ENCODE assay signal across 1 cellular context in genomic region chr3:125512135-125512920, GRCh38.
TF ChIP-seq lines count a peak whose summit lies in the region.

No MANE protein-coding gene starts in this region.

TF ChIP-seq in K562, 482 proteins besides CTCF, POLR2A, EP300 and RAD21 (continued from another document and continues in another):
- peak; percentile 48; the same call in 1 of the 2 replicates for TF ChIP-seq SMARCA4 (IDR thresholded peaks at IDR 0.05)
- no peak for TF ChIP-seq MNT (conservative IDR thresholded peaks at IDR 0.05)
- TF ChIP-seq PREB (CRISPR knock-in tag; IDR thresholded peaks at IDR 0.05): no peak
- no peak for TF ChIP-seq TARDBP (IDR thresholded peaks at IDR 0.05)
- no peak for TF ChIP-seq SMAD3 (CRISPR knock-in tag; conservative IDR thresholded peaks at IDR 0.05)
- 0 out of 2 replicates have a peak, but pooled peaks have one; percentile 37 for TF ChIP-seq MEF2D (tag; conservative IDR thresholded peaks at IDR 0.05; ENCODE audit: low read depth)
- peak; percentile 50 for TF ChIP-seq CBFA2T3 (IDR thresholded peaks at IDR 0.05)
- peak; percentile 66 for TF ChIP-seq PKNOX1 (IDR thresholded peaks at IDR 0.05)
- no peak for TF ChIP-seq THRB (CRISPR knock-in tag; conservative IDR thresholded peaks at IDR 0.05)
- TF ChIP-seq RBM22 (IDR thresholded peaks at IDR 0.05; ENCODE audit: low read depth, low read length, poor library complexity, severe bottlenecking): no peak
- no peak for TF ChIP-seq RBFOX2 (IDR thresholded peaks at IDR 0.05; ENCODE audit: low read depth, low read length)
- no peak for TF ChIP-seq ZNF280B (CRISPR knock-in tag; IDR thresholded peaks at IDR 0.05)
- peak; percentile 88 for TF ChIP-seq NFIC (IDR thresholded peaks at IDR 0.05)
- TF ChIP-seq ZNF311 (CRISPR knock-in tag; IDR thresholded peaks at IDR 0.05): no peak
- no peak for TF ChIP-seq NR3C1 (CRISPR knock-in tag; IDR thresholded peaks at IDR 0.05)
- no peak for TF ChIP-seq TAF9B (IDR thresholded peaks at IDR 0.05; ENCODE audit: partially characterized antibody)
- TF ChIP-seq JUN (IDR thresholded peaks at IDR 0.05; ENCODE audit: borderline replicate concordance, low read depth, low read length): no peak
- no peak for TF ChIP-seq JUN (CRISPR knock-in tag; IDR thresholded peaks at IDR 0.05; ENCODE audit: borderline replicate concordance)
- no peak for TF ChIP-seq ZNF445 (CRISPR knock-in tag; IDR thresholded peaks at IDR 0.05; ENCODE audit: low read depth)
- TF ChIP-seq DACH1 (IDR thresholded peaks at IDR 0.05; ENCODE audit: partially characterized antibody): no peak
- no peak for TF ChIP-seq ZNF398 (CRISPR knock-in tag; IDR thresholded peaks at IDR 0.05)
- TF ChIP-seq ELK3 (CRISPR knock-in tag; IDR thresholded peaks at IDR 0.05): no peak
- no peak for TF ChIP-seq TEAD2 (tag; IDR thresholded peaks at IDR 0.05)
- no peak for TF ChIP-seq CTCFL (IDR thresholded peaks at IDR 0.05; ENCODE audit: borderline replicate concordance, insufficient read depth, low read depth, low read length, poor library complexity, severe bottlenecking)
- no peak for TF ChIP-seq ZNF668 (CRISPR knock-in tag; IDR thresholded peaks at IDR 0.05)
- no peak for TF ChIP-seq PYGO2 (tag; IDR thresholded peaks at IDR 0.05)
- peak; percentile 41; the same call in 1 of the 2 replicates for TF ChIP-seq ZNF384 (IDR thresholded peaks at IDR 0.05; ENCODE audit: low read depth, low read length)
- TF ChIP-seq USF2 (CRISPR knock-in tag; IDR thresholded peaks at IDR 0.05): no peak
- no peak for TF ChIP-seq YY1 (IDR thresholded peaks at IDR 0.05; ENCODE audit: borderline replicate concordance in 1 of 3, control insufficient read depth in 1 of 3, extremely low read depth in 1 of 3, insufficient read depth in 3 of 3, insufficient read length in 1 of 3, insufficient replicate concordance in 2 of 3, low read depth in 1 of 3, low read length in 2 of 3)
- 0 out of 2 replicates have a peak, but pooled peaks have one; percentile 41 for TF ChIP-seq MEF2A (IDR thresholded peaks at IDR 0.05; ENCODE audit: control insufficient read depth, low read depth, low read length)
- no peak for TF ChIP-seq HNRNPL (IDR thresholded peaks at IDR 0.05; ENCODE audit: low read depth, low read length)
- peak; percentile 16; the same call in 1 of the 2 replicates for TF ChIP-seq JUND (IDR thresholded peaks at IDR 0.05; ENCODE audit: borderline replicate concordance, low read depth, low read length)
- no peak for TF ChIP-seq JUND (tag; IDR thresholded peaks at IDR 0.05; ENCODE audit: borderline replicate concordance, low read depth, low read length)
- peak; percentile 88 for TF ChIP-seq MEIS2 (IDR thresholded peaks at IDR 0.05; ENCODE audit: partially characterized antibody)
- TF ChIP-seq CREBBP (IDR thresholded peaks at IDR 0.05; ENCODE audit: low read depth, low read length): no peak
- no peak for TF ChIP-seq ZNF121 (CRISPR knock-in tag; conservative IDR thresholded peaks at IDR 0.05)
- no peak for TF ChIP-seq EP400 (IDR thresholded peaks at IDR 0.05)
- no peak for TF ChIP-seq ZNF324 (CRISPR knock-in tag; IDR thresholded peaks at IDR 0.05)
- no peak for TF ChIP-seq CHD2 (IDR thresholded peaks at IDR 0.05; ENCODE audit: low read depth, low read length)
- no peak for TF ChIP-seq SMAD2 (IDR thresholded peaks at IDR 0.05; ENCODE audit: low read depth, low read length)
- TF ChIP-seq HSF4 (CRISPR knock-in tag; IDR thresholded peaks at IDR 0.05; ENCODE audit: borderline replicate concordance): no peak
- no peak for TF ChIP-seq NONO (IDR thresholded peaks at IDR 0.05; ENCODE audit: low read depth in 2 of 2, low read length in 1 of 2)
- no peak for TF ChIP-seq NFE2 (IDR thresholded peaks at IDR 0.05; ENCODE audit: low read depth)
